ENCODE assay signal across 8 cellular contexts in genomic region chr9:95505676-95506437, GRCh38.
A peak's percentile ranks its signal among the peaks of the same experiment; 100 is the strongest.
DNase-seq lines count a peak whose midpoint lies in the region; ATAC-seq and TF ChIP-seq lines count a peak whose summit lies in the region.

No MANE protein-coding gene starts in this region.

- ATAC-seq in GM18505 (IDR thresholded peaks at IDR 0.05; ENCODE audit: unreplicated experiment) = no peak

- peak overlapping the region; percentile 45 for H2AFZ ChIP-seq in KMS-11 (ENCODE audit: low read depth)

- H3K36me3 ChIP-seq in KMS-11 (ENCODE audit: insufficient read depth) = no peaks in the 10 kb centered on the region
- H3K36me3 ChIP-seq in effector memory CD4-positive, alpha-beta T cell (ENCODE audit: control insufficient read depth, insufficient read depth, low read length) = no peaks in the 10 kb centered on the region

- DNase-seq in AG08396 (ENCODE audit: low spot score) = peak; percentile 72
- DNase-seq in UCSD-AML1 (lab: John Stamatoyannopoulos, UW; ENCODE audit: unreplicated experiment) = peak; percentile 68
- DNase-seq in effector memory CD4-positive, alpha-beta T cell = no peak
- peak; percentile 63 for DNase-seq in medulla oblongata (ENCODE audit: extremely low spot score)
- peak in 40 of 49 donors; percentile 21 to 82 (median 60) for DNase-seq in substantia nigra (lab: John Stamatoyannopoulos, UW)
- DNase-seq in NCI-H1048 (lab: John Stamatoyannopoulos, UW) = no peak

- TF ChIP-seq POLR2A in GM18505 (IDR thresholded peaks at IDR 0.05; ENCODE audit: borderline replicate concordance, extremely low read depth, insufficient read depth, insufficient read length) = peak; percentile 45

- no peaks in the 10 kb centered on the region for H4K20me1 ChIP-seq in KMS-11 (ENCODE audit: insufficient read depth)

- no peaks in the 10 kb centered on the region for H3K27me3 ChIP-seq in KMS-11 (ENCODE audit: insufficient read depth, low read depth)
- no peaks in the 10 kb centered on the region for H3K27me3 ChIP-seq in effector memory CD4-positive, alpha-beta T cell (replicated peaks; ENCODE audit: control insufficient read depth, insufficient read depth, low read length, poor library complexity, severe bottlenecking)

- peaks cover 30% of the 10 kb centered on the region for H3K4me1 ChIP-seq in KMS-11 (ENCODE audit: low read depth, poor library complexity, severe bottlenecking)
- H3K4me1 ChIP-seq in effector memory CD4-positive, alpha-beta T cell (ENCODE audit: control insufficient read depth, insufficient read depth, low read length, poor library complexity, severe bottlenecking) = peaks cover 13% of the 10 kb centered on the region

- TF ChIP-seq CTCF in KMS-11 (conservative IDR thresholded peaks at IDR 0.05; ENCODE audit: low read depth, low read length) = no peak

- H3K27ac ChIP-seq in KMS-11 = peak overlapping the region; percentile 84
- H3K27ac ChIP-seq in effector memory CD4-positive, alpha-beta T cell (ENCODE audit: insufficient read depth, low read length, poor library complexity, severe bottlenecking) = peak overlapping the region; percentile 59
- peak overlapping the region; percentile 96 for H3K27ac ChIP-seq in substantia nigra (ENCODE audit: low read depth, low read length, poor library complexity, severe bottlenecking)

- peaks cover 42% of the 10 kb centered on the region; the same call in 1 of the 2 replicates for H3K79me2 ChIP-seq in KMS-11 (ENCODE audit: insufficient read depth, low read depth)

- H3K4me3 ChIP-seq in KMS-11 (IDR thresholded peaks at IDR 0.05; ENCODE audit: insufficient read depth, low read depth, low read length) = no peak overlapping the region
- H3K4me3 ChIP-seq in effector memory CD4-positive, alpha-beta T cell (ENCODE audit: insufficient read depth, low read depth, low read length, poor library complexity, severe bottlenecking) = peak overlapping the region; percentile 69

- H3K9me3 ChIP-seq in effector memory CD4-positive, alpha-beta T cell (ENCODE audit: control insufficient read depth, low read length) = no peaks in the 10 kb centered on the region

- H3K4me2 ChIP-seq in KMS-11 = peak overlapping the region; percentile 85

- peak overlapping the region; percentile 79 for H3K9ac ChIP-seq in KMS-11

Comparison
In these comparisons a context has a peak if more than half of its experiments do, and no peak if none do; other contexts are left out.
1. DNase-seq: peak in AG08396 (single experiment), UCSD-AML1 (single experiment), medulla oblongata (single experiment) and substantia nigra (40 of 49); none in effector memory CD4-positive, alpha-beta T cell (0 of 3) and NCI-H1048 (single experiment).
2. Peak in every context shown above with its lines, with median percentiles within 50 percentile points of each other: H3K27ac ChIP-seq.